In genomic region chrX:150879855-150880807, GRCh38 we compare ENCODE assay signal across 12 cellular contexts. TPM values are rescaled to one million over a fixed set of nuclear protein-coding genes. Genes with fewer than 3 reads are reported as not detected.
DNase-seq lines count a peak whose midpoint lies in the region; ATAC-seq and TF ChIP-seq lines count a peak whose summit lies in the region.
"Had no signal": no experiment of that assay in that cellular context is flagged by ENCODE, and none has a peak within 500 bp of the region (broad histone marks: within the 10 kb centered on the region; RNA-seq: fewer than 3 reads in every experiment).

No MANE protein-coding gene starts in this region.

- H3K4me3 Mint-ChIP-seq in activated naive CD4-positive, alpha-beta T cell treated with anti-CD3 and anti-CD28 coated beads, Interleukin-2, amount 10 ng/mL, durations not matched to agents 7 days and 5 days: peak overlapping the region; percentile 26
- H3K4me3 Mint-ChIP-seq in stimulated activated naive CD8-positive, alpha-beta T cell treated with anti-CD3 and anti-CD28 coated beads, Interleukin-15, Interleukin-2, amounts not matched to agents 100 ng/mL and 50 ng/mL, for 24 hours: no peak overlapping the region
- H3K4me3 Mint-ChIP-seq in glutamatergic neuron (ENCODE audit: unreplicated experiment): no peak overlapping the region
- H3K4me3 Mint-ChIP-seq: B cell had no signal

- H3K27ac ChIP-seq in MM.1S (ENCODE audit: low read length): peak overlapping the region; percentile 89
- H3K27ac ChIP-seq: adrenal gland had no signal

- H3K27me3 Mint-ChIP-seq in activated naive CD4-positive, alpha-beta T cell treated with anti-CD3 and anti-CD28 coated beads, Interleukin-2, amount 10 ng/mL, durations not matched to agents 7 days and 5 days: no peaks in the 10 kb centered on the region
- H3K27me3 Mint-ChIP-seq in stimulated activated naive CD8-positive, alpha-beta T cell treated with anti-CD3 and anti-CD28 coated beads, Interleukin-15, Interleukin-2, amounts not matched to agents 100 ng/mL and 50 ng/mL, for 24 hours: no peaks in the 10 kb centered on the region
- peaks cover 2% of the 10 kb centered on the region for H3K27me3 Mint-ChIP-seq in glutamatergic neuron (ENCODE audit: unreplicated experiment)
- H3K27me3 Mint-ChIP-seq: B cell had no signal

- no peak for TF ChIP-seq CTCF in MM.1S (IDR thresholded peaks at IDR 0.05; ENCODE audit: low read length)
- TF ChIP-seq CTCF in glutamatergic neuron (IDR thresholded peaks at IDR 0.05; ENCODE audit: partially characterized antibody, unreplicated experiment): no peak

- H3F3A ChIP-seq in MM.1S (ENCODE audit: insufficient read depth, low read length): peaks cover 20% of the 10 kb centered on the region

- H3K27ac Mint-ChIP-seq in activated naive CD4-positive, alpha-beta T cell treated with anti-CD3 and anti-CD28 coated beads, Interleukin-2, amount 10 ng/mL, durations not matched to agents 7 days and 5 days: peak overlapping the region; percentile 82
- H3K27ac Mint-ChIP-seq in stimulated activated naive CD8-positive, alpha-beta T cell treated with anti-CD3 and anti-CD28 coated beads, Interleukin-15, Interleukin-2, amounts not matched to agents 100 ng/mL and 50 ng/mL, for 24 hours: peak overlapping the region; percentile 87
- no peak overlapping the region for H3K27ac Mint-ChIP-seq in glutamatergic neuron (ENCODE audit: unreplicated experiment)
- H3K27ac Mint-ChIP-seq: B cell had no signal

- CTCF ChIA-PET in activated naive CD4-positive, alpha-beta T cell treated with anti-CD3 and anti-CD28 coated beads, Interleukin-2, amount 10 ng/mL, durations not matched to agents 7 days and 5 days (lab: Charles Lee): no interaction called here

- H3K36me3 Mint-ChIP-seq in activated naive CD4-positive, alpha-beta T cell treated with anti-CD3 and anti-CD28 coated beads, Interleukin-2, amount 10 ng/mL, durations not matched to agents 7 days and 5 days: peaks cover 20% of the 10 kb centered on the region
- peaks cover 16% of the 10 kb centered on the region for H3K36me3 Mint-ChIP-seq in stimulated activated naive CD8-positive, alpha-beta T cell treated with anti-CD3 and anti-CD28 coated beads, Interleukin-15, Interleukin-2, amounts not matched to agents 100 ng/mL and 50 ng/mL, for 24 hours (ENCODE audit: low read depth)
- H3K36me3 Mint-ChIP-seq in glutamatergic neuron (ENCODE audit: unreplicated experiment): no peaks in the 10 kb centered on the region

- no peaks in the 10 kb centered on the region for H3K27me3 ChIP-seq in MM.1S (replicated peaks; ENCODE audit: insufficient read depth, low read length)
- no peaks in the 10 kb centered on the region for H3K27me3 ChIP-seq in H7 (ENCODE audit: control insufficient read depth, insufficient read depth, low read length)
- H3K27me3 ChIP-seq: adrenal gland had no signal

- H3K4me1 ChIP-seq in MM.1S (ENCODE audit: low read length): peaks cover 21% of the 10 kb centered on the region
- H3K4me1 ChIP-seq: adrenal gland had no signal

- H3K4me2 ChIP-seq in MM.1S (ENCODE audit: low read depth, low read length): peak overlapping the region; percentile 59
- H3K4me2 ChIP-seq: SK-N-SH had no signal

- DNase-seq in activated naive CD4-positive, alpha-beta T cell treated with anti-CD3 and anti-CD28 coated beads, Interleukin-2, amount 10 ng/mL, durations not matched to agents 7 days and 5 days: no peak
- DNase-seq in activated naive CD4-positive, alpha-beta T cell (lab: John Stamatoyannopoulos, UW): no peak
- DNase-seq in MM.1S (peak; percentile 77), H7 (no peak), glutamatergic neuron (no peak), activated gamma-delta T cell (lab: John Stamatoyannopoulos, UW) (no peak)
- DNase-seq: adrenal gland, NCI-H187 treated with DMSO at 0.1 percent for 48 hours, SK-N-SH had no signal

- peaks cover 34% of the 10 kb centered on the region for H3K4me1 Mint-ChIP-seq in activated naive CD4-positive, alpha-beta T cell treated with anti-CD3 and anti-CD28 coated beads, Interleukin-2, amount 10 ng/mL, durations not matched to agents 7 days and 5 days
- H3K4me1 Mint-ChIP-seq in stimulated activated naive CD8-positive, alpha-beta T cell treated with anti-CD3 and anti-CD28 coated beads, Interleukin-15, Interleukin-2, amounts not matched to agents 100 ng/mL and 50 ng/mL, for 24 hours (ENCODE audit: low read depth): peaks cover 44% of the 10 kb centered on the region
- no peaks in the 10 kb centered on the region for H3K4me1 Mint-ChIP-seq in glutamatergic neuron (ENCODE audit: low read depth, unreplicated experiment)

- H3K79me2 ChIP-seq in MM.1S (ENCODE audit: low read length): peaks cover 61% of the 10 kb centered on the region

- no peak overlapping the region for H2AFZ ChIP-seq in MM.1S (ENCODE audit: low read length)

- peaks cover 14% of the 10 kb centered on the region for H3K9me3 Mint-ChIP-seq in activated naive CD4-positive, alpha-beta T cell treated with anti-CD3 and anti-CD28 coated beads, Interleukin-2, amount 10 ng/mL, durations not matched to agents 7 days and 5 days
- H3K9me3 Mint-ChIP-seq in stimulated activated naive CD8-positive, alpha-beta T cell treated with anti-CD3 and anti-CD28 coated beads, Interleukin-15, Interleukin-2, amounts not matched to agents 100 ng/mL and 50 ng/mL, for 24 hours: peaks cover 17% of the 10 kb centered on the region
- no peaks in the 10 kb centered on the region for H3K9me3 Mint-ChIP-seq in glutamatergic neuron (ENCODE audit: unreplicated experiment)

- peak overlapping the region; percentile 49 for H3K9ac ChIP-seq in MM.1S (ENCODE audit: low read length)
- H3K9ac ChIP-seq: SK-N-SH had no signal

- H3K9me3 ChIP-seq in MM.1S (replicated peaks; ENCODE audit: insufficient read depth, low read length): no peaks in the 10 kb centered on the region
- H3K9me3 ChIP-seq: adrenal gland, SK-N-SH had no signal

- no peaks in the 10 kb centered on the region for H4K20me1 ChIP-seq in MM.1S (ENCODE audit: insufficient read depth, low read length)

- H3K36me3 ChIP-seq in MM.1S (replicated peaks; ENCODE audit: insufficient read depth, low read length) (no peaks in the 10 kb centered on the region), H7 (replicated peaks; ENCODE audit: control insufficient read depth, insufficient read depth, low read length) (no peaks in the 10 kb centered on the region)
- H3K36me3 ChIP-seq: adrenal gland had no signal

- H3K4me3 ChIP-seq in MM.1S (ENCODE audit: low read length) (no peak overlapping the region), H7 (ENCODE audit: insufficient read depth, low read depth, low read length) (no peak overlapping the region)
- H3K4me3 ChIP-seq: adrenal gland had no signal

- peak; percentile 84 for ATAC-seq in HG02763 (IDR thresholded peaks at IDR 0.05; ENCODE audit: unreplicated experiment)

- no peaks in the 10 kb centered on the region for H3K9me2 ChIP-seq in MM.1S (replicated peaks; ENCODE audit: insufficient read depth, low read length)
- H3K9me2 ChIP-seq: SK-N-SH had no signal

RNA-seq across cellular contexts. Expression of gene CD99L2, which starts 18.3 kb away (rescaled TPM):
- total RNA-seq in H7 (2014; rRNA removed; shearing (Covaris generic)): 38.1 and 59.3 TPM in 2 replicates
- 49.9 TPM for total RNA-seq in glutamatergic neuron (ENCODE audit: unreplicated experiment)
